In genomic region chr5:160375166-160375565, GRCh38 we compare ENCODE assay signal across 23 cellular contexts. TPM values are rescaled to one million over a fixed set of nuclear protein-coding genes. Genes with fewer than 3 reads are reported as not detected.
A peak's percentile ranks its signal among the peaks of the same experiment; 100 is the strongest.
DNase-seq lines count a peak whose midpoint lies in the region; FAIRE-seq and TF ChIP-seq lines count a peak whose summit lies in the region.
"Had no signal": no experiment of that assay in that cellular context is flagged by ENCODE, and none has a peak within 500 bp of the region (broad histone marks: within the 10 kb centered on the region; RNA-seq: fewer than 3 reads in every experiment).

No MANE protein-coding gene starts in this region.

- no peaks in the 10 kb centered on the region for H3K36me3 ChIP-seq in adipocyte (ENCODE audit: control insufficient read depth, insufficient read depth, low read length, severe bottlenecking)
- H3K36me3 ChIP-seq in brain microvascular endothelial cell (replicated peaks) = no peaks in the 10 kb centered on the region
- no peaks in the 10 kb centered on the region for H3K36me3 ChIP-seq in kidney (ENCODE audit: control insufficient read depth in 1 of 2, insufficient read depth in 2 of 2, low read length in 2 of 2)
- H3K36me3 ChIP-seq: BE2C had no signal

- H3K9me3 ChIP-seq in adipocyte (ENCODE audit: control insufficient read depth, low read length) = no peaks in the 10 kb centered on the region
- H3K9me3 ChIP-seq in kidney (ENCODE audit: control insufficient read depth in 1 of 2, low read length in 2 of 2) = no peaks in the 10 kb centered on the region
- H3K9me3 ChIP-seq: BE2C had no signal

- DNase-seq in AG10803 (ENCODE audit: low read depth) (peak; percentile 41), adipocyte (ENCODE audit: low read depth) (peak; percentile 41), brain microvascular endothelial cell (peak; percentile 5), iris pigment epithelial cell (ENCODE audit: low read depth) (peak; percentile 11), germinal center (ENCODE audit: low spot score) (no peak), kidney (no peak), GF-D8 (lab: John Stamatoyannopoulos, UW) (no peak), OCI-M1 (lab: John Stamatoyannopoulos, UW) (no peak)
- DNase-seq: 8988T; BE2C; C1 segment of cervical spinal cord; CD4-positive, CD25-positive, alpha-beta regulatory T cell; CD8-positive, alpha-beta memory T cell; COR-L47; DMS 273 treated with DMSO at 0.1 percent for 48 hours; DMS53; GDM1; H9; KBM-7 had no signal

- H3K27me3 ChIP-seq in adipocyte (replicated peaks; ENCODE audit: control insufficient read depth, insufficient read depth, low read length) (peaks cover 31% of the 10 kb centered on the region), brain microvascular endothelial cell (replicated peaks) (peaks cover 2% of the 10 kb centered on the region)

- in situ Hi-C loops in brain microvascular endothelial cell (cut with HindIII; ENCODE audit: low pct_ligation_motif_present, low sequenced_read_pairs) = no loop called here

- intact Hi-C loops in kidney (cut with DNase I) = no loop called here

- H3K4me3 ChIP-seq in AG10803 (ENCODE audit: low read length) (no peak overlapping the region), adipocyte (ENCODE audit: low read length) (no peak overlapping the region), brain microvascular endothelial cell (ENCODE audit: low read depth, low read length) (no peak overlapping the region), kidney (ENCODE audit: low read length in 2 of 2) (no peak overlapping the region)

- H3K27ac ChIP-seq in brain microvascular endothelial cell (no peak overlapping the region), kidney (ENCODE audit: low read depth in 2 of 2, low read length in 2 of 2) (no peak overlapping the region)
- H3K27ac ChIP-seq: HL-60 had no signal

- TF ChIP-seq CTCF in AG10803 (conservative IDR thresholded peaks at IDR 0.05; ENCODE audit: low read length) (no peak), brain microvascular endothelial cell (IDR thresholded peaks at IDR 0.05; ENCODE audit: low read depth, low read length, missing control alignments) (no peak), kidney (IDR thresholded peaks at IDR 0.05; ENCODE audit: borderline replicate concordance, extremely low read depth, insufficient read depth) (no peak)

- FAIRE-seq in kidney (lab: Jason Lieb, UNC) = no peak
- FAIRE-seq: GM19239, H1 had no signal

- H3K9ac ChIP-seq in adipocyte (ENCODE audit: low read length) (no peak overlapping the region), kidney (ENCODE audit: low read length in 2 of 2) (no peak overlapping the region)

- no peaks in the 10 kb centered on the region for H3K4me1 ChIP-seq in adipocyte (ENCODE audit: control insufficient read depth, insufficient read depth, low read length)
- H3K4me1 ChIP-seq in kidney (ENCODE audit: control insufficient read depth in 1 of 2, insufficient read depth in 1 of 2, low read depth in 1 of 2, low read length in 2 of 2) = no peaks in the 10 kb centered on the region
- H3K4me1 ChIP-seq: BE2C had no signal

RNA-seq across cellular contexts. Expression of gene C1QTNF2, which starts 4.7 kb away (rescaled TPM):
- total RNA-seq in kidney = 2.8 TPM
- 1.4 TPM for polyA plus RNA-seq in kidney (ENCODE audit: insufficient read depth, low read depth, low replicate concordance)
- total RNA-seq: CD4-positive, CD25-positive, alpha-beta regulatory T cell; CD8-positive, alpha-beta memory T cell had no signal
- polyA plus RNA-seq: CD4-positive, CD25-positive, alpha-beta regulatory T cell; CD8-positive, alpha-beta memory T cell; IgD-negative memory B cell had no signal

RNA-seq across cellular contexts. Expression of gene FAM200C, which starts 24.7 kb away (rescaled TPM):
- total RNA-seq in kidney = 4.8 TPM
- 5.3 TPM for polyA plus RNA-seq in kidney (ENCODE audit: insufficient read depth, low read depth, low replicate concordance)
- total RNA-seq: CD4-positive, CD25-positive, alpha-beta regulatory T cell had no signal

RNA-seq across cellular contexts. Expression of gene SLU7, which starts 43.7 kb away (rescaled TPM):
- 56.9 TPM for total RNA-seq in kidney
- 41.7 TPM for polyA plus RNA-seq in kidney (ENCODE audit: insufficient read depth, low read depth, low replicate concordance)

RNA-seq across cellular contexts. Expression of gene PTTG1, which starts 46.5 kb away (rescaled TPM):
- 2.5 TPM for total RNA-seq in kidney
- polyA plus RNA-seq in kidney (ENCODE audit: insufficient read depth, low read depth, low replicate concordance) = 4.4 TPM

Comparison
In these comparisons a context has a peak if more than half of its experiments do, and no peak if none do; other contexts are left out.
1. DNase-seq: peak in AG10803 (single experiment), adipocyte (single experiment), brain microvascular endothelial cell (single experiment) and iris pigment epithelial cell (single experiment); none in germinal center (single experiment), kidney (single experiment), GF-D8 (single experiment) and OCI-M1 (single experiment).